Comparison of ENCODE assay signal across 1 cellular context in genomic region chr5:163489745-163490075, GRCh38.
TF ChIP-seq lines count a peak whose summit lies in the region.

No MANE protein-coding gene starts in this region.

TF ChIP-seq in IMR-90, 13 proteins besides CTCF, POLR2A, EP300 and RAD21:
- TF ChIP-seq CEBPB (IDR thresholded peaks at IDR 0.05; ENCODE audit: low read depth, low read length) (no peak), MXI1 (IDR thresholded peaks at IDR 0.05; ENCODE audit: borderline replicate concordance, low read depth, low read length) (no peak), CHD1 (IDR thresholded peaks at IDR 0.05; ENCODE audit: low read depth, low read length) (no peak), BHLHE40 (IDR thresholded peaks at IDR 0.05; ENCODE audit: low read depth, low read length) (no peak), SMC3 (IDR thresholded peaks at IDR 0.05; ENCODE audit: low read depth, low read length) (no peak), USF2 (IDR thresholded peaks at IDR 0.05; ENCODE audit: low read depth, low read length) (no peak), MAZ (IDR thresholded peaks at IDR 0.05; ENCODE audit: borderline replicate concordance, low read depth, low read length) (no peak), MAFK (IDR thresholded peaks at IDR 0.05; ENCODE audit: low read depth, low read length) (no peak), FOS (IDR thresholded peaks at IDR 0.05; ENCODE audit: low read depth, low read length) (no peak), NFE2L2 (IDR thresholded peaks at IDR 0.05; ENCODE audit: low read depth, low read length) (no peak)
TF ChIP-seq in IMR-90: peak in this region for 0.
